8 cellular contexts compared by ENCODE assay signal in genomic region chr17:38852771-38853291, GRCh38. TPM values are rescaled to one million over a fixed set of nuclear protein-coding genes. Genes with fewer than 3 reads are reported as not detected.
DNase-seq lines count a peak whose midpoint lies in the region; ATAC-seq and TF ChIP-seq lines count a peak whose summit lies in the region.

No MANE protein-coding gene starts in this region.

- peaks cover 12 to 47% (median 29%) of the 10 kb centered on the region in 4 donors for H3K36me3 ChIP-seq in sigmoid colon

- peak overlapping the region; percentile 99 for H3K27ac Mint-ChIP-seq in activated CD8-positive, alpha-beta T cell treated with anti-CD3 and anti-CD28 coated beads, Interleukin-2, amount 10 ng/mL, durations not matched to agents 7 days and 5 days
- H3K27ac Mint-ChIP-seq in glutamatergic neuron (ENCODE audit: unreplicated experiment), result peak overlapping the region; percentile 98

- peak overlapping the region; percentile 42 to 60 (median 56) for H3K4me3 ChIP-seq in sigmoid colon

- no peaks in the 10 kb centered on the region for H3K27me3 ChIP-seq in sigmoid colon

- DNase-seq in activated CD8-positive, alpha-beta memory T cell treated with anti-CD3 and anti-CD28 coated beads for 24 hours, result peak; percentile 77
- DNase-seq in activated CD8-positive, alpha-beta memory T cell treated with anti-CD3 and anti-CD28 coated beads, Interleukin-2, amount 50 U/mL, for 48 hours, result no peak
- DNase-seq in activated CD8-positive, alpha-beta T cell treated with anti-CD3 and anti-CD28 coated beads, Interleukin-2, amount 10 ng/mL, durations not matched to agents 7 days and 5 days, result no peak
- DNase-seq in glutamatergic neuron (no peak), sigmoid colon (no peak), DMS153 treated with DMSO at 0.1 percent for 48 hours (lab: John Stamatoyannopoulos, UW; ENCODE audit: unreplicated experiment) (no peak), NCI-H1105 treated with DMSO at 0.1 percent for 48 hours (lab: John Stamatoyannopoulos, UW) (no peak), AG20443 (ENCODE audit: low spot score) (no peak)

- H3K27me3 Mint-ChIP-seq in activated CD8-positive, alpha-beta T cell treated with anti-CD3 and anti-CD28 coated beads, Interleukin-2, amount 10 ng/mL, durations not matched to agents 7 days and 5 days (ENCODE audit: low read depth), result no peaks in the 10 kb centered on the region
- peaks cover 2% of the 10 kb centered on the region for H3K27me3 Mint-ChIP-seq in glutamatergic neuron (ENCODE audit: unreplicated experiment)

- TF ChIP-seq POLR2A in sigmoid colon (IDR thresholded peaks at IDR 0.05), result no peak

- H3K27ac ChIP-seq in sigmoid colon, result peak overlapping the region; percentile 88 to 93 (median 91)

- 1% methylated on average over 19 of the region's 19 CpGs for WGBS in sigmoid colon, 2 donors

- H3K4me1 ChIP-seq in sigmoid colon, result peaks cover 0 to 30% (median 30%) of the 10 kb centered on the region in 4 donors

- CTCF ChIA-PET in activated CD8-positive, alpha-beta T cell treated with anti-CD3 and anti-CD28 coated beads, Interleukin-2, amount 10 ng/mL, durations not matched to agents 7 days and 5 days (lab: Charles Lee), result interaction anchor here (0.9 to 3.9 kb wide), 5 partner anchors 16 to 312 kb away, joined by 3 to 41 read pairs (median 7); partner anchors contain the start of genes ARL5C, CWC25 and LASP1

- peak; percentile 20 for ATAC-seq in activated CD8-positive, alpha-beta T cell treated with anti-CD3 and anti-CD28 coated beads, Interleukin-2, amount 10 ng/mL, durations not matched to agents 7 days and 5 days

- intact Hi-C loops in sigmoid colon (cut with DNase I), result loop anchor here (1.0 kb wide), 1 partner anchor 28 kb away; the partner anchor contains the start of gene CWC25

- POLR2A ChIA-PET in activated CD8-positive, alpha-beta T cell treated with anti-CD3 and anti-CD28 coated beads, Interleukin-2, amount 10 ng/mL, durations not matched to agents 7 days and 5 days (lab: Charles Lee), result interaction anchor here (0.8 to 3.1 kb wide), 11 partner anchors 10 to 301 kb away, joined by 3 to 113 read pairs (median 8); partner anchors contain the start of genes CWC25, LASP1 and PIP4K2B

- H3K4me1 Mint-ChIP-seq in activated CD8-positive, alpha-beta T cell treated with anti-CD3 and anti-CD28 coated beads, Interleukin-2, amount 10 ng/mL, durations not matched to agents 7 days and 5 days (ENCODE audit: low read depth), result peaks cover 41% of the 10 kb centered on the region
- H3K4me1 Mint-ChIP-seq in glutamatergic neuron (ENCODE audit: low read depth, unreplicated experiment), result peaks cover 13% of the 10 kb centered on the region

- H3K9me3 ChIP-seq in sigmoid colon, result no peaks in the 10 kb centered on the region

- TF ChIP-seq CTCF in glutamatergic neuron (IDR thresholded peaks at IDR 0.05; ENCODE audit: partially characterized antibody, unreplicated experiment) (no peak), sigmoid colon (IDR thresholded peaks at IDR 0.05) (no peak)

- H3K9me3 Mint-ChIP-seq in activated CD8-positive, alpha-beta T cell treated with anti-CD3 and anti-CD28 coated beads, Interleukin-2, amount 10 ng/mL, durations not matched to agents 7 days and 5 days (ENCODE audit: insufficient read depth), result no peaks in the 10 kb centered on the region
- peaks cover 15% of the 10 kb centered on the region for H3K9me3 Mint-ChIP-seq in glutamatergic neuron (ENCODE audit: unreplicated experiment)

- peak overlapping the region; percentile 99 for H3K4me3 Mint-ChIP-seq in activated CD8-positive, alpha-beta T cell treated with anti-CD3 and anti-CD28 coated beads, Interleukin-2, amount 10 ng/mL, durations not matched to agents 7 days and 5 days
- H3K4me3 Mint-ChIP-seq in glutamatergic neuron (ENCODE audit: unreplicated experiment), result peak overlapping the region; percentile 97

- no peak for TF ChIP-seq EP300 in sigmoid colon (IDR thresholded peaks at IDR 0.05)

- peaks cover 58% of the 10 kb centered on the region for H3K36me3 Mint-ChIP-seq in activated CD8-positive, alpha-beta T cell treated with anti-CD3 and anti-CD28 coated beads, Interleukin-2, amount 10 ng/mL, durations not matched to agents 7 days and 5 days (ENCODE audit: low read depth)
- no peaks in the 10 kb centered on the region for H3K36me3 Mint-ChIP-seq in glutamatergic neuron (ENCODE audit: unreplicated experiment)

RNA-seq across cellular contexts. Expression of gene RPL23, which starts 0.7 kb away (rescaled TPM):
- 1,000 to 10,000 TPM; 1,130 to 1,164 TPM for total RNA-seq in activated CD8-positive, alpha-beta T cell treated with anti-CD3 and anti-CD28 coated beads, Interleukin-2, amount 10 ng/mL, durations not matched to agents 7 days and 5 days
- 850 TPM for total RNA-seq in glutamatergic neuron (ENCODE audit: unreplicated experiment)
- total RNA-seq in sigmoid colon, result 1,000 to 10,000 TPM; 1,692 to 2,841 (median 2,464) TPM
- 1,000 to 10,000 TPM; 2,289 to 3,780 (median 2,728) TPM for polyA plus RNA-seq in sigmoid colon

RNA-seq across cellular contexts. Expression of gene LASP1, which starts 17.0 kb away (rescaled TPM):
- total RNA-seq in activated CD8-positive, alpha-beta T cell treated with anti-CD3 and anti-CD28 coated beads, Interleukin-2, amount 10 ng/mL, durations not matched to agents 7 days and 5 days, result 100 to 1,000 TPM; 268 to 276 TPM
- total RNA-seq in glutamatergic neuron (ENCODE audit: unreplicated experiment), result 66.6 TPM
- total RNA-seq in sigmoid colon, result 10 to 100 TPM; 27.6 to 64.8 (median 42.2) TPM
- 100 to 1,000 TPM; 122 to 205 (median 182) TPM for polyA plus RNA-seq in sigmoid colon

RNA-seq across cellular contexts. Expression of gene CWC25, which starts 27.7 kb away (rescaled TPM):
- 10 to 100 TPM; 29.6 to 30.9 TPM for total RNA-seq in activated CD8-positive, alpha-beta T cell treated with anti-CD3 and anti-CD28 coated beads, Interleukin-2, amount 10 ng/mL, durations not matched to agents 7 days and 5 days
- total RNA-seq in glutamatergic neuron (ENCODE audit: unreplicated experiment) (13.0 TPM), sigmoid colon (10 to 100 TPM; 15.6 to 32.4 (median 17.3) TPM)
- polyA plus RNA-seq in sigmoid colon, result 10 to 100 TPM; 11.3 to 16.4 (median 11.4) TPM

RNA-seq across cellular contexts. Expression of gene PIP4K2B, which starts 53.5 kb away (rescaled TPM):
- 10 to 100 TPM; 49.9 to 51.4 TPM for total RNA-seq in activated CD8-positive, alpha-beta T cell treated with anti-CD3 and anti-CD28 coated beads, Interleukin-2, amount 10 ng/mL, durations not matched to agents 7 days and 5 days
- total RNA-seq in glutamatergic neuron (ENCODE audit: unreplicated experiment) (66.4 TPM), sigmoid colon (10 to 100 TPM; 44.1 to 50.1 (median 44.6) TPM)
- 10 to 100 TPM in 1 of 3 donors, 1 to 10 TPM in 2; 5.1 to 21.6 (median 6.6) TPM for polyA plus RNA-seq in sigmoid colon
